31 cellular contexts compared by ENCODE assay signal in the genomic region with DNA sequence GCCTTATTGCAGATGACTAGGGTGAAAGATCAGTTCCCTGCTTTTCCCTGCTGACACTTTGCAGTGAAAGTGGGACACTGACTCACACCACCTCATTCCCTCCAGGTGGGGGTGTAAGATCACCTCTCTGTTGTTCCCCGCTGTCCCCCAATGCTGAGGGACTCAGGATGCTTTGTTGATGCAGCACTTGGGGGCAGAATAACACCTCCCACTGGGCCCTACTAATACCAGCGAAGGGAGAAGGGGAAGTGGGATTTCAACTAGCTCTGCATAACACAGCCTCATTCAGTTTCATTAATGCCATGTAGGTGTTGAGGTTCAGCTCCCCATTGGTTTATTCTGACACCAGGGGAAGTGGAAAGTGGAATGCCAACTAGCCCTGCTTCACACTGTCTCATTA. TPM values are rescaled to one million over a fixed set of nuclear protein-coding genes. Genes with fewer than 3 reads are reported as not detected.
"Had no signal": no experiment of that assay in that cellular context is flagged by ENCODE, and none has a peak within 500 bp of the region (broad histone marks: within the 10 kb centered on the region; RNA-seq: fewer than 3 reads in every experiment).

No MANE protein-coding gene starts in this region.

- DNase-seq: activated CD4-positive, alpha-beta memory T cell treated with anti-CD3 and anti-CD28 coated beads for 36 hours; activated CD4-positive, alpha-beta T cell treated with anti-CD3 and anti-CD28 coated beads for 48 hours; activated CD8-positive, alpha-beta memory T cell treated with anti-CD3 and anti-CD28 coated beads, Interleukin-2, amount 50 U/mL, for 48 hours; activated gamma-delta T cell treated with Interleukin-2 at 50 U/mL for 16 hours; activated naive CD4-positive, alpha-beta T cell treated with anti-CD3 and anti-CD28 coated beads, Interleukin-2, amount 50 U/mL, for 16 hours; activated T-cell treated with anti-CD3 and anti-CD28 coated beads, Interleukin-2, amount 50 U/mL, for 24 hours; amniotic stem cell; brain microvascular endothelial cell; foreskin keratinocyte; heart left ventricle; hypothalamus; islet precursor cell; left ventricle myocardium superior; naive B cell; ovary; right lobe of liver; stimulated activated CD4-positive, alpha-beta T cell treated with anti-CD3 and anti-CD28 coated beads, Interleukin-2, amount 100 ng/mL, for 48 hours; stimulated activated naive CD8-positive, alpha-beta T cell treated with anti-CD3 and anti-CD28 coated beads, Interleukin-15, Interleukin-2, amounts not matched to agents 100 U/mL and 50 U/mL, for 24 hours; testis; transverse colon had no signal

- H3K27ac ChIP-seq: brain microvascular endothelial cell, foreskin keratinocyte, heart left ventricle, ovary, right lobe of liver, testis, transverse colon, VCaP had no signal

- FAIRE-seq: TTC549 had no signal

- H3K4me1 ChIP-seq: foreskin keratinocyte, heart left ventricle, testis, transverse colon had no signal

- H3K9me3 ChIP-seq: ovary, right lobe of liver, testis, transverse colon had no signal

- ATAC-seq: activated CD4-positive, CD25-positive, alpha-beta regulatory T cell treated with anti-CD3 and anti-CD28 coated beads, Interleukin-2, amount 50 U/mL, for 24 hours; activated T-helper 17 cell treated with anti-CD3 and anti-CD28 coated beads, Interleukin-2, amount 50 U/mL, for 72 hours; esophagus mucosa; foreskin keratinocyte; heart left ventricle; left ventricle myocardium superior; right lobe of liver; stimulated activated naive CD8-positive, alpha-beta T cell treated with anti-CD3 and anti-CD28 coated beads, Interleukin-15, Interleukin-2, amounts not matched to agents 100 U/mL and 50 U/mL, for 24 hours had no signal

- H3K36me3 ChIP-seq: brain microvascular endothelial cell, heart left ventricle, ovary, right lobe of liver, transverse colon had no signal

- H3K27me3 ChIP-seq: brain microvascular endothelial cell, foreskin keratinocyte, heart left ventricle, ovary, testis, transverse colon had no signal

- H3K4me3 ChIP-seq: heart left ventricle, ovary, right lobe of liver, testis, transverse colon had no signal

RNA-seq across cellular contexts. Expression of a gene that starts 43.6 kb away (rescaled TPM):
- total RNA-seq: activated CD4-positive, alpha-beta memory T cell treated with anti-CD3 and anti-CD28 coated beads for 36 hours; activated T-helper 17 cell treated with anti-CD3 and anti-CD28 coated beads, Interleukin-2, amount 50 U/mL, for 72 hours; cardiac septum; chondrocyte; esophagus mucosa; left ventricle myocardium superior; lung microvascular endothelial cell; renal cortical epithelial cell; T-helper 1 cell treated with Interleukin-12 subunit alpha and Interleukin-12 subunit beta and Interleukin-4 antibody, amounts not matched to agents 30 ng/mL and 1 ng/mL, for 36 hours had no signal
- polyA plus RNA-seq: heart left ventricle, neural cell had no signal
